Comparison of ENCODE assay signal across 30 cellular contexts in genomic region chr10:48536916-48537890, GRCh38.
A peak's percentile ranks its signal among the peaks of the same experiment; 100 is the strongest.
DNase-seq lines count a peak whose midpoint lies in the region; ATAC-seq and TF ChIP-seq lines count a peak whose summit lies in the region.
"Had no signal": no experiment of that assay in that cellular context is flagged by ENCODE, and none has a peak within 500 bp of the region (broad histone marks: within the 10 kb centered on the region; RNA-seq: fewer than 3 reads in every experiment).

No MANE protein-coding gene starts in this region.

- H3K27ac ChIP-seq in iPS-18a (ENCODE audit: low read length) (peak overlapping the region; percentile 6), stomach (no peak overlapping the region)
- H3K27ac ChIP-seq: 22Rv1, body of pancreas, neutrophil, prostate gland, sigmoid colon, suprapubic skin had no signal

- peaks cover 9% of the 10 kb centered on the region; the same call in 1 of the 2 replicates for H3K9me3 Mint-ChIP-seq in WTC11
- no peaks in the 10 kb centered on the region for H3K9me3 Mint-ChIP-seq in activated CD4-positive, alpha-beta memory T cell treated with anti-CD3 and anti-CD28 coated beads, Interleukin-2, amount 10 ng/mL, durations not matched to agents 7 days and 5 days
- H3K9me3 Mint-ChIP-seq: activated T-cell treated with anti-CD3 and anti-CD28 coated beads, Interleukin-2, amount 50 U/mL, for 24 hours; CD4-positive, alpha-beta memory T cell; stimulated activated memory B cell treated with anti-CD40 and anti-IgM and Interleukin-4, amounts not matched to agents 10 μg/mL and 1 μg/mL and 100 μg/mL, for 72 hours had no signal

- no peaks in the 10 kb centered on the region for H3K9me3 ChIP-seq in iPS-18a (ENCODE audit: control insufficient read depth, low read depth, low read length)
- H3K9me3 ChIP-seq in stomach, result no peaks in the 10 kb centered on the region
- H3K9me3 ChIP-seq: body of pancreas, neutrophil, prostate gland, sigmoid colon, suprapubic skin had no signal

- TF ChIP-seq CTCF in WTC11 (IDR thresholded peaks at IDR 0.05), result no peak
- no peak for TF ChIP-seq CTCF in stomach (IDR thresholded peaks at IDR 0.05)

- ATAC-seq in WTC11, result peak; percentile 36
- ATAC-seq: activated CD4-positive, CD25-positive, alpha-beta regulatory T cell treated with anti-CD3 and anti-CD28 coated beads, Interleukin-2, amount 50 U/mL, for 24 hours; activated CD8-positive, alpha-beta T cell treated with anti-CD3 and anti-CD28 coated beads, Interleukin-2, amount 10 ng/mL, durations not matched to agents 7 days and 5 days; body of pancreas; K562; stimulated activated memory B cell treated with anti-CD40 and anti-IgM and Interleukin-4, amounts not matched to agents 10 μg/mL and 1 μg/mL and 100 μg/mL, for 72 hours had no signal

- no peak for TF ChIP-seq POLR2A in stomach (IDR thresholded peaks at IDR 0.05)

- no peak overlapping the region for H3K4me3 Mint-ChIP-seq in WTC11
- no peak overlapping the region for H3K4me3 Mint-ChIP-seq in activated CD4-positive, alpha-beta memory T cell treated with anti-CD3 and anti-CD28 coated beads, Interleukin-2, amount 10 ng/mL, durations not matched to agents 7 days and 5 days
- H3K4me3 Mint-ChIP-seq: activated CD8-positive, alpha-beta T cell treated with anti-CD3 and anti-CD28 coated beads, Interleukin-2, amount 10 ng/mL, durations not matched to agents 7 days and 5 days; activated T-cell treated with anti-CD3 and anti-CD28 coated beads, Interleukin-2, amount 50 U/mL, for 24 hours; CD4-positive, alpha-beta memory T cell; stimulated activated memory B cell treated with anti-CD40 and anti-IgM and Interleukin-4, amounts not matched to agents 10 μg/mL and 1 μg/mL and 100 μg/mL, for 72 hours had no signal

- TF ChIP-seq EP300 in stomach (IDR thresholded peaks at IDR 0.05), result no peak

- no peaks in the 10 kb centered on the region for H3K27me3 Mint-ChIP-seq in WTC11 (ENCODE audit: low read depth)
- H3K27me3 Mint-ChIP-seq in activated CD4-positive, alpha-beta memory T cell treated with anti-CD3 and anti-CD28 coated beads, Interleukin-2, amount 10 ng/mL, durations not matched to agents 7 days and 5 days, result no peaks in the 10 kb centered on the region

- peak overlapping the region; percentile 93 for H3K27ac Mint-ChIP-seq in WTC11
- no peak overlapping the region for H3K27ac Mint-ChIP-seq in activated CD4-positive, alpha-beta memory T cell treated with anti-CD3 and anti-CD28 coated beads, Interleukin-2, amount 10 ng/mL, durations not matched to agents 7 days and 5 days
- H3K27ac Mint-ChIP-seq: activated CD8-positive, alpha-beta T cell treated with anti-CD3 and anti-CD28 coated beads, Interleukin-2, amount 10 ng/mL, durations not matched to agents 7 days and 5 days; activated T-cell treated with anti-CD3 and anti-CD28 coated beads, Interleukin-2, amount 50 U/mL, for 24 hours; CD4-positive, alpha-beta memory T cell; stimulated activated memory B cell treated with anti-CD40 and anti-IgM and Interleukin-4, amounts not matched to agents 10 μg/mL and 1 μg/mL and 100 μg/mL, for 72 hours had no signal

- POLR2A ChIA-PET in WTC11 (lab: Charles Lee), result no interaction called here
- POLR2A ChIA-PET in activated CD4-positive, alpha-beta memory T cell treated with anti-CD3 and anti-CD28 coated beads, Interleukin-2, amount 10 ng/mL, durations not matched to agents 7 days and 5 days (lab: Charles Lee), result no interaction called here

- peak; percentile 47 for DNase-seq in DMS53 (lab: John Stamatoyannopoulos, UW)
- DNase-seq in DMS53 treated with DMSO at 0.1 percent for 48 hours (lab: John Stamatoyannopoulos, UW; ENCODE audit: unreplicated experiment), result no peak
- DNase-seq in WTC11 (ENCODE audit: low spot score), result peak; percentile 26
- peak; percentile 4 for DNase-seq in stomach
- DNase-seq in HuH-7 (ENCODE audit: low spot score), result no peak
- DNase-seq in activated CD4-positive, alpha-beta memory T cell treated with anti-CD3 and anti-CD28 coated beads, Interleukin-2, amount 10 ng/mL, durations not matched to agents 7 days and 5 days, result no peak
- DNase-seq in NCI-H1694 (lab: John Stamatoyannopoulos, UW), result no peak
- DNase-seq: activated CD8-positive, alpha-beta T cell treated with anti-CD3 and anti-CD28 coated beads, Interleukin-2, amount 10 ng/mL, durations not matched to agents 7 days and 5 days; activated naive CD4-positive, alpha-beta T cell; activated T-cell treated with anti-CD3 and anti-CD28 coated beads, Interleukin-2, amount 50 U/mL, for 24 hours; body of pancreas; CD4-positive, alpha-beta memory T cell; GF-D8; HCEC 1CT; hypothalamus; kidney; NCI-H1105; NCI-H2029 treated with DMSO at 0.1 percent for 48 hours; NCI-H82; RPMI8226; sigmoid colon; stimulated activated CD4-positive, alpha-beta T cell treated with anti-CD3 and anti-CD28 coated beads, Interleukin-4, amount 100 ng/mL, for 4 hours had no signal

- H3K36me3 ChIP-seq in iPS-18a (ENCODE audit: control insufficient read depth, low read depth, low read length), result no peaks in the 10 kb centered on the region
- no peaks in the 10 kb centered on the region for H3K36me3 ChIP-seq in stomach
- H3K36me3 ChIP-seq: neutrophil, prostate gland, sigmoid colon, suprapubic skin had no signal

- no peak overlapping the region for H3K4me3 ChIP-seq in iPS-18a (ENCODE audit: low read length)
- no peak overlapping the region for H3K4me3 ChIP-seq in stomach
- H3K4me3 ChIP-seq: body of pancreas, K562, prostate gland, sigmoid colon, suprapubic skin had no signal

- H3K4me1 Mint-ChIP-seq in WTC11, result peaks cover 65% of the 10 kb centered on the region
- no peaks in the 10 kb centered on the region for H3K4me1 Mint-ChIP-seq in activated CD4-positive, alpha-beta memory T cell treated with anti-CD3 and anti-CD28 coated beads, Interleukin-2, amount 10 ng/mL, durations not matched to agents 7 days and 5 days
- H3K4me1 Mint-ChIP-seq: CD4-positive, alpha-beta memory T cell; stimulated activated memory B cell treated with anti-CD40 and anti-IgM and Interleukin-4, amounts not matched to agents 10 μg/mL and 1 μg/mL and 100 μg/mL, for 72 hours had no signal

- H3K4me1 ChIP-seq in iPS-18a (ENCODE audit: control insufficient read depth, low read depth, low read length) (peaks cover 49% of the 10 kb centered on the region), stomach (no peaks in the 10 kb centered on the region)
- H3K4me1 ChIP-seq: body of pancreas, prostate gland, suprapubic skin had no signal

- CTCF ChIA-PET in WTC11 (lab: Charles Lee), result interaction anchor here (0.7 to 7.2 kb wide), 17 partner anchors 11 to 196 kb away, joined by 3 to 44 read pairs (median 6); no protein-coding TSS in a partner anchor
- CTCF ChIA-PET in activated CD4-positive, alpha-beta memory T cell treated with anti-CD3 and anti-CD28 coated beads, Interleukin-2, amount 10 ng/mL, durations not matched to agents 7 days and 5 days (lab: Charles Lee), result interaction anchor here (1.6 kb wide), 1 partner anchor 119 kb away, joined by 8 read pairs; no protein-coding TSS in a partner anchor

- H3K27me3 ChIP-seq in iPS-18a (ENCODE audit: control insufficient read depth, insufficient read depth, low read length), result no peaks in the 10 kb centered on the region
- no peaks in the 10 kb centered on the region for H3K27me3 ChIP-seq in stomach
- H3K27me3 ChIP-seq: body of pancreas, neutrophil, sigmoid colon, suprapubic skin had no signal

- no peak overlapping the region for H3K9ac ChIP-seq in iPS-18a (ENCODE audit: low read length)

- WGBS in stomach, 5 donors, result 84 to 87% (median 85%) methylated on average over 13 of the region's 13 CpGs

- no peaks in the 10 kb centered on the region for H3K36me3 Mint-ChIP-seq in WTC11
- H3K36me3 Mint-ChIP-seq in activated CD4-positive, alpha-beta memory T cell treated with anti-CD3 and anti-CD28 coated beads, Interleukin-2, amount 10 ng/mL, durations not matched to agents 7 days and 5 days (ENCODE audit: low read depth), result no peaks in the 10 kb centered on the region
- H3K36me3 Mint-ChIP-seq: CD4-positive, alpha-beta memory T cell; stimulated activated memory B cell treated with anti-CD40 and anti-IgM and Interleukin-4, amounts not matched to agents 10 μg/mL and 1 μg/mL and 100 μg/mL, for 72 hours had no signal

- intact Hi-C loops in stomach (cut with DNase I; ENCODE audit: low total_unique reads), result no loop called here

TF ChIP-seq in WTC11, 78 proteins besides CTCF, POLR2A, EP300 and RAD21:
- TF ChIP-seq SP1 (CRISPR knock-in tag; conservative IDR thresholded peaks at IDR 0.05), result no peak
- no peak for TF ChIP-seq AFF4 (CRISPR knock-in tag; IDR thresholded peaks at IDR 0.05; ENCODE audit: borderline replicate concordance)
- TF ChIP-seq MYBL2 (CRISPR knock-in tag; IDR thresholded peaks at IDR 0.05), result no peak
- 0 out of 2 replicates have a peak, but pooled peaks have one; percentile 24 for TF ChIP-seq MAX (CRISPR knock-in tag; IDR thresholded peaks at IDR 0.05)
- peak; percentile 33; the same call in 1 of the 2 replicates for TF ChIP-seq ZNF423 (CRISPR knock-in tag; IDR thresholded peaks at IDR 0.05)
- no peak for TF ChIP-seq IRF2 (CRISPR knock-in tag; IDR thresholded peaks at IDR 0.05; ENCODE audit: borderline replicate concordance, low read depth)

Comparison
In these comparisons a context has a peak if more than half of its experiments do, and no peak if none do; other contexts are left out.
1. DNase-seq: peak in DMS53 (single experiment), WTC11 (single experiment) and stomach (single experiment); none in DMS53 treated with DMSO at 0.1 percent for 48 hours (single experiment), HuH-7 (single experiment), activated CD4-positive, alpha-beta memory T cell treated with anti-CD3 and anti-CD28 coated beads, Interleukin-2, amount 10 ng/mL, durations not matched to agents 7 days and 5 days (single experiment) and NCI-H1694 (single experiment).